1 cellular context compared by ENCODE assay signal in the genomic region with DNA sequence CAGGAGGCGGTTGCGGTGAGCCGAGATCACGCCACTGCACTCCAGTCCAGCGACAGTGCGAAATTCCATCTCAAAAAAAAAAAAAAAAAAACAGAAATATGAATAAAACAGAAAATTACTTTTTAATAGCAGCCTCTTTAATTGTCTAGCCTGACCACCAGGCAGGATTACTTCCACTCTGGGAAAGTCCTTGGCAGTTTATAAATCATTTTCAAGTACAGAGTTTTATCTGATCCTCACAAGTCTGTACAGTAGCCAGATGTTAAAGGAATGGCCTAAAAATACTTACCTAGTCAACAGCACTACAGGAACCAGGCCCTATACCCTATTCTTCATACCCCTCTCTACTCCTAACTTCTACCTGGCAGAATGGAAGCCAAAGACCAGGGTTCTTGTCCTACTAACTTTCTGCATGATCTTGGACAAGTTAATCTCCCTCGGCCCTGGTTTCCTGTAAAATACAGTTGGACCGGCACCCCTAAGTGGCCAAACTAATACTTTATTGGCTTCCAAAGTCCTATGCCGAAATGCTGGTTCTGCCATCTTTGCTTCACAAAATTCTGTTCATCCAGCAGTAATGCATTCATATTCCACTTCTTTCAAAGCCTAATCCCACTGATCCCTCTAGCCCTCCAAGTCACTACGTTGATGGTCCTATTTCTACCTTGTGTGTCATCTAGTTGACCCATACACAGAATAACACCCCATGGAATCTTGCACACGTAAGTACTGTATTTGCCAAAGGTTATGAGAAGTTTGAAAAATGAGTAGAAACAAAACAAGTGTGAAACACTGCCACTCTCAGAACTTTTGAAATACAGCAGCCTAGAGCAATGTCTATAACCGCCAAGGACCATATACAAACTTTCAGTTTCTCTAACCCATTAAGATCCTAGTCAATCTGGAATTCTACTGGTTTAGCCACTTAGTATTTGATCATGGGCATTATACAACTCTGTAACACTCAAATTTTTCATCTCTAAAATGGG.
TF ChIP-seq lines count a peak whose summit lies in the region.

No MANE protein-coding gene starts in this region.

TF ChIP-seq in GM23338, 12 proteins besides CTCF, POLR2A, EP300 and RAD21 (continued from another document):
- TF ChIP-seq ZNF462 (CRISPR knock-in tag; IDR thresholded peaks at IDR 0.05) (no peak), JUNB (IDR thresholded peaks at IDR 0.05; ENCODE audit: unreplicated experiment) (no peak), ZNF331 (CRISPR knock-in tag; IDR thresholded peaks at IDR 0.05; ENCODE audit: low read depth) (no peak), CREB1 (CRISPR knock-in tag; IDR thresholded peaks at IDR 0.05; ENCODE audit: low read depth) (no peak), POLR2AphosphoS5 (IDR thresholded peaks at IDR 0.05; ENCODE audit: low read depth) (no peak), STAT1 (IDR thresholded peaks at IDR 0.05; ENCODE audit: unreplicated experiment) (no peak), NANOG (IDR thresholded peaks at IDR 0.05; ENCODE audit: borderline replicate concordance) (no peak)
- TF ChIP-seq, protein P1, sequence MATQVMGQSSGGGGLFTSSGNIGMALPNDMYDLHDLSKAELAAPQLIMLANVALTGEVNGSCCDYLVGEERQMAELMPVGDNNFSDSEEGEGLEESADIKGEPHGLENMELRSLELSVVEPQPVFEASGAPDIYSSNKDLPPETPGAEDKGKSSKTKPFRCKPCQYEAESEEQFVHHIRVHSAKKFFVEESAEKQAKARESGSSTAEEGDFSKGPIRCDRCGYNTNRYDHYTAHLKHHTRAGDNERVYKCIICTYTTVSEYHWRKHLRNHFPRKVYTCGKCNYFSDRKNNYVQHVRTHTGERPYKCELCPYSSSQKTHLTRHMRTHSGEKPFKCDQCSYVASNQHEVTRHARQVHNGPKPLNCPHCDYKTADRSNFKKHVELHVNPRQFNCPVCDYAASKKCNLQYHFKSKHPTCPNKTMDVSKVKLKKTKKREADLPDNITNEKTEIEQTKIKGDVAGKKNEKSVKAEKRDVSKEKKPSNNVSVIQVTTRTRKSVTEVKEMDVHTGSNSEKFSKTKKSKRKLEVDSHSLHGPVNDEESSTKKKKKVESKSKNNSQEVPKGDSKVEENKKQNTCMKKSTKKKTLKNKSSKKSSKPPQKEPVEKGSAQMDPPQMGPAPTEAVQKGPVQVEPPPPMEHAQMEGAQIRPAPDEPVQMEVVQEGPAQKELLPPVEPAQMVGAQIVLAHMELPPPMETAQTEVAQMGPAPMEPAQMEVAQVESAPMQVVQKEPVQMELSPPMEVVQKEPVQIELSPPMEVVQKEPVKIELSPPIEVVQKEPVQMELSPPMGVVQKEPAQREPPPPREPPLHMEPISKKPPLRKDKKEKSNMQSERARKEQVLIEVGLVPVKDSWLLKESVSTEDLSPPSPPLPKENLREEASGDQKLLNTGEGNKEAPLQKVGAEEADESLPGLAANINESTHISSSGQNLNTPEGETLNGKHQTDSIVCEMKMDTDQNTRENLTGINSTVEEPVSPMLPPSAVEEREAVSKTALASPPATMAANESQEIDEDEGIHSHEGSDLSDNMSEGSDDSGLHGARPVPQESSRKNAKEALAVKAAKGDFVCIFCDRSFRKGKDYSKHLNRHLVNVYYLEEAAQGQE (IDR thresholded peaks at IDR 0.05; ENCODE audit: unreplicated experiment), result no peak
